Comparison of ENCODE assay signal across 8 cellular contexts in the genomic region with DNA sequence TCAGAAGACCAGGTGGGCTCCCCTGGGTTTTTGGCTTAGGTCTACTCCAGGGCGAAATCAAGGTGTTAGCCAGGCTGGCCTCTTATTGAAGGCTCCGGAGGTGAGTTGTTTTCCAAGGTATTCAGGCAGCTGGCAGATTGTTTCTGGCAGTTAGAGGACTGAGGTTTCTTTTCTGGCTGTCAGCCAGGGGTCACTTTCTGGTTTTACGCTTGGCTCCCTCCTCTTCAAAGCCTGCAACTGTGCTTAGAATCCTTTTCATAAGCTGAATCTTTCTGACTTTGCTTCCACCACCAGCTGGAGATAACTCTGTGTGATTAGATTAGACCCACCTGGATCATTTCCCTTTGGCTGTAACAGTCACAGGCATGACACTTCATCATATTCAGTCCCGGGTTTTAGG.
DNase-seq lines count a peak whose midpoint lies in the region; ATAC-seq and TF ChIP-seq lines count a peak whose summit lies in the region.

No MANE protein-coding gene starts in this region.

- no peak for TF ChIP-seq POLR2A in erythroblast (IDR thresholded peaks at IDR 0.05; ENCODE audit: low read length)

- no peak for TF ChIP-seq CTCF in RWPE1 (conservative IDR thresholded peaks at IDR 0.05; ENCODE audit: low read depth)

- ATAC-seq in HG03175 (IDR thresholded peaks at IDR 0.05; ENCODE audit: unreplicated experiment) (peak; percentile 67), GM21526 (IDR thresholded peaks at IDR 0.05; ENCODE audit: low FRiP score, unreplicated experiment) (no peak), HG02623 (IDR thresholded peaks at IDR 0.05; ENCODE audit: unreplicated experiment) (no peak)

- peak; percentile 80 for DNase-seq in DMS53 (lab: John Stamatoyannopoulos, UW)
- peak; percentile 94 for DNase-seq in NCI-H748 treated with DMSO at 0.1 percent for 48 hours (lab: John Stamatoyannopoulos, UW)
- peak; percentile 19 for DNase-seq in iPS-NIHi11 (ENCODE audit: low spot score)
- no peak for DNase-seq in RWPE1 (ENCODE audit: low spot score)
- DNase-seq in erythroblast (lab: John Stamatoyannopoulos, UW) = no peak

- no peak overlapping the region for H3K27ac ChIP-seq in RWPE1

- CTCF ChIA-PET in RWPE1 (lab: Yijun Ruan, JAX) = interaction anchor here (0.7 to 1.8 kb wide), 3 partner anchors 25 to 1131 kb away, joined by 3 to 13 read pairs (median 5); a partner anchor contains a TSS

- POLR2A ChIA-PET in RWPE1 (lab: Yijun Ruan, JAX; ENCODE audit: low non-redundant PET) = no interaction called here

Comparison
In these comparisons a context has a peak if more than half of its experiments do, and no peak if none do; other contexts are left out.
1. DNase-seq: peak in DMS53 (single experiment), NCI-H748 treated with DMSO at 0.1 percent for 48 hours (single experiment) and iPS-NIHi11 (single experiment); none in RWPE1 (single experiment) and erythroblast (0 of 2).